In the genomic region with DNA sequence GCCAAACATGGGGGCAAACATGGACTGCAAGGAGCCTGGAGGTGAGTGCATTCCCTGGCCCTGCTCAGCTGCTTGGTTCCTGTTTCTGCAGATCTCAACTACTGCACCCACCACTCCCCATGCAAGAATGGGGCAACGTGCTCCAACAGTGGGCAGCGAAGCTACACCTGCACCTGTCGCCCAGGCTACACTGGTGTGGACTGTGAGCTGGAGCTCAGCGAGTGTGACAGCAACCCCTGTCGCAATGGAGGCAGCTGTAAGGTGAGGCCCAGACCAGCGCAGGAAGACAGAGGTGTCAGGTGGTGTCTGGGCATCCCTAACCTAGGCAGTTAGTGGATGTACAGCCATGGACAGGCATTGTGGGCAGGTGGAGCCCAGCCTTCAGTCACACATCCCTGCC, we compare ENCODE assay signal across 19 cellular contexts. TPM values are rescaled to one million over a fixed set of nuclear protein-coding genes. Genes with fewer than 3 reads are reported as not detected.
"Had no signal": no experiment of that assay in that cellular context is flagged by ENCODE, and none has a peak within 500 bp of the region (broad histone marks: within the 10 kb centered on the region; RNA-seq: fewer than 3 reads in every experiment).

No MANE protein-coding gene starts in this region.

- H3K4me3 ChIP-seq: breast epithelium, right lobe of liver, thoracic aorta had no signal

- DNase-seq: activated CD4-positive, alpha-beta T cell treated with anti-CD3 and anti-CD28 coated beads for 36 hours; activated CD4-positive, CD25-positive, alpha-beta regulatory T cell; activated CD8-positive, alpha-beta memory T cell treated with anti-CD3 and anti-CD28 coated beads, Interleukin-2, amount 10 ng/mL, durations not matched to agents 7 days and 5 days; activated CD8-positive, alpha-beta T cell treated with anti-CD3 and anti-CD28 coated beads, Interleukin-2, amount 10 ng/mL, durations not matched to agents 7 days and 5 days; activated naive CD4-positive, alpha-beta T cell; activated T-cell treated with anti-CD3 and anti-CD28 coated beads, Interleukin-2, amount 50 U/mL, for 48 hours; effector CD8-positive, alpha-beta T cell; islet precursor cell; left cardiac atrium; midbrain; naive thymus-derived CD8-positive, alpha-beta T cell; right lobe of liver; stimulated activated CD4-positive, alpha-beta T cell treated with anti-CD3 and anti-CD28 coated beads, Interleukin-4, amount 100 ng/mL, for 1 hour; stimulated activated naive CD8-positive, alpha-beta T cell treated with anti-CD3 and anti-CD28 coated beads, Interleukin-15, Interleukin-2, amounts not matched to agents 100 U/mL and 50 U/mL, for 24 hours; T-helper 1 cell; upper lobe of left lung had no signal

- H3K36me3 ChIP-seq: breast epithelium, right lobe of liver, thoracic aorta had no signal

- H3K9me3 ChIP-seq: breast epithelium, right lobe of liver, thoracic aorta, upper lobe of left lung had no signal

- H3K27ac ChIP-seq: breast epithelium, right lobe of liver, thoracic aorta had no signal

- ATAC-seq: activated CD4-positive, alpha-beta T cell treated with anti-CD3 and anti-CD28 coated beads for 36 hours; activated CD8-positive, alpha-beta memory T cell treated with anti-CD3 and anti-CD28 coated beads, Interleukin-2, amount 10 ng/mL, durations not matched to agents 7 days and 5 days; activated CD8-positive, alpha-beta T cell treated with anti-CD3 and anti-CD28 coated beads, Interleukin-2, amount 10 ng/mL, durations not matched to agents 7 days and 5 days; activated naive CD4-positive, alpha-beta T cell treated with anti-CD3 and anti-CD28 coated beads, Interleukin-2, amount 50 U/mL, for 72 hours; left cardiac atrium; naive thymus-derived CD8-positive, alpha-beta T cell; right lobe of liver; stimulated activated naive CD8-positive, alpha-beta T cell treated with anti-CD3 and anti-CD28 coated beads, Interleukin-15, Interleukin-2, amounts not matched to agents 100 U/mL and 50 U/mL, for 24 hours had no signal

RNA-seq across cellular contexts. Expression of a gene that starts 5.3 kb away (rescaled TPM):
- total RNA-seq: activated CD8-positive, alpha-beta T cell treated with anti-CD3 and anti-CD28 coated beads, Interleukin-2, amount 10 ng/mL, durations not matched to agents 7 days and 5 days had no signal
- polyA plus RNA-seq: naive thymus-derived CD8-positive, alpha-beta T cell had no signal

RNA-seq across cellular contexts. Expression of a gene that starts 18.8 kb away (rescaled TPM):
- polyA plus RNA-seq: naive thymus-derived CD8-positive, alpha-beta T cell had no signal
